In genomic region chr1:189987509-189987908, GRCh38 we compare ENCODE assay signal across 23 cellular contexts.
DNase-seq lines count a peak whose midpoint lies in the region; ATAC-seq, FAIRE-seq and TF ChIP-seq lines count a peak whose summit lies in the region.
"Had no signal": no experiment of that assay in that cellular context is flagged by ENCODE, and none has a peak within 500 bp of the region (broad histone marks: within the 10 kb centered on the region; RNA-seq: fewer than 3 reads in every experiment).

No MANE protein-coding gene starts in this region.

- H3K4me1 ChIP-seq in MM.1S (ENCODE audit: low read length) (peaks cover 4% of the 10 kb centered on the region; the same call in 1 of the 2 replicates), PC-9 (replicated peaks; ENCODE audit: insufficient read depth) (no peaks in the 10 kb centered on the region), Caco-2 (0 out of 2 replicates have a peak, but pooled peaks cover 3% of the 10 kb centered on the region)
- H3K4me1 ChIP-seq: BLaER1 had no signal

- CTCF ChIA-PET in PC-9 (lab: Charles Lee) (no interaction called here), Caco-2 (lab: Charles Lee) (no interaction called here)

- H3K4me3 ChIP-seq in MM.1S (ENCODE audit: low read length) (no peak overlapping the region), PC-9 (no peak overlapping the region), SU-DHL-6 (ENCODE audit: insufficient read depth, low read length, poor library complexity, severe bottlenecking) (no peak overlapping the region), Caco-2 (ENCODE audit: low read depth, low read length) (no peak overlapping the region)
- H3K4me3 ChIP-seq: BLaER1, GM12878, GM23338 had no signal

- H3K36me3 Mint-ChIP-seq in Caco-2 (ENCODE audit: insufficient read depth, unreplicated experiment): no peaks in the 10 kb centered on the region
- H3K36me3 Mint-ChIP-seq: CD4-positive, CD25-positive, alpha-beta regulatory T cell; CD8-positive, alpha-beta T cell had no signal

- FAIRE-seq in A204.1 (lab: Jason Lieb, UNC): peak; percentile 73
- FAIRE-seq: GM12878, GM19239 had no signal

- no peak for TF ChIP-seq CTCF in MM.1S (IDR thresholded peaks at IDR 0.05; ENCODE audit: low read length)
- TF ChIP-seq CTCF in PC-9 (conservative IDR thresholded peaks at IDR 0.05): no peak
- no peak for TF ChIP-seq CTCF in SU-DHL-6 (IDR thresholded peaks at IDR 0.05; ENCODE audit: insufficient read depth, low read length, poor library complexity, severe bottlenecking)
- no peak for TF ChIP-seq CTCF in Caco-2 (IDR thresholded peaks at IDR 0.05; ENCODE audit: insufficient read depth in 1 of 2, low read depth in 1 of 2, low read length in 1 of 2, severe bottlenecking in 1 of 2, unreplicated experiment in 1 of 2)

- H2AFZ ChIP-seq in MM.1S (ENCODE audit: low read length): no peak overlapping the region
- H2AFZ ChIP-seq in PC-9: 0 out of 2 replicates have a peak overlapping the region, but pooled peaks have one; percentile 28
- peak overlapping the region; percentile 54 for H2AFZ ChIP-seq in SU-DHL-6 (ENCODE audit: low read depth, low read length, severe bottlenecking)
- H2AFZ ChIP-seq: GM23338 had no signal

- H3K9me2 ChIP-seq in MM.1S (replicated peaks; ENCODE audit: insufficient read depth, low read length): no peaks in the 10 kb centered on the region
- H3K9me2 ChIP-seq in PC-9 (ENCODE audit: insufficient read depth): no peaks in the 10 kb centered on the region
- no peaks in the 10 kb centered on the region for H3K9me2 ChIP-seq in SU-DHL-6 (replicated peaks; ENCODE audit: insufficient read depth, low read length)

- H3K9me3 ChIP-seq in MM.1S (replicated peaks; ENCODE audit: insufficient read depth, low read length) (no peaks in the 10 kb centered on the region), PC-9 (ENCODE audit: insufficient read depth, low read depth) (no peaks in the 10 kb centered on the region), SU-DHL-6 (ENCODE audit: insufficient read depth, low read length) (peaks cover 2% of the 10 kb centered on the region; the same call in 1 of the 2 replicates), Caco-2 (no peaks in the 10 kb centered on the region)

- no peak for ATAC-seq in GM19452 (IDR thresholded peaks at IDR 0.05; ENCODE audit: unreplicated experiment)
- ATAC-seq: CD8-positive, alpha-beta T cell; GM12878; GM23338; HCT116 had no signal

- H4K20me1 ChIP-seq in MM.1S (ENCODE audit: insufficient read depth, low read length): no peaks in the 10 kb centered on the region
- H4K20me1 ChIP-seq in PC-9 (ENCODE audit: insufficient read depth): no peaks in the 10 kb centered on the region
- H4K20me1 ChIP-seq in SU-DHL-6 (ENCODE audit: low read depth, low read length): no peaks in the 10 kb centered on the region
- H4K20me1 ChIP-seq: BLaER1 had no signal

- H3K27me3 Mint-ChIP-seq in Caco-2 (ENCODE audit: insufficient read depth, unreplicated experiment): no peaks in the 10 kb centered on the region
- H3K27me3 Mint-ChIP-seq: B cell; CD4-positive, CD25-positive, alpha-beta regulatory T cell had no signal

- no peaks in the 10 kb centered on the region for H3K79me2 ChIP-seq in MM.1S (ENCODE audit: low read length)
- H3K79me2 ChIP-seq in PC-9 (ENCODE audit: low read depth): no peaks in the 10 kb centered on the region
- no peaks in the 10 kb centered on the region for H3K79me2 ChIP-seq in SU-DHL-6 (ENCODE audit: insufficient read depth, low read length)

- H3K4me1 Mint-ChIP-seq in Caco-2 (ENCODE audit: low read depth, unreplicated experiment): no peaks in the 10 kb centered on the region
- H3K4me1 Mint-ChIP-seq: B cell; CD4-positive, CD25-positive, alpha-beta regulatory T cell had no signal

- DNase-seq in MM.1S: no peak
- DNase-seq in PC-9: no peak
- no peak for DNase-seq in Caco-2
- DNase-seq in substantia nigra (lab: John Stamatoyannopoulos, UW): no peak
- DNase-seq in NCI-H2171 (lab: John Stamatoyannopoulos, UW): no peak
- DNase-seq: CD4-positive, CD25-positive, alpha-beta regulatory T cell; CD8-positive, alpha-beta T cell; DMS 273 treated with DMSO at 0.1 percent for 48 hours; DMS79; EL; GDM1; H9 had no signal

- peaks cover 8% of the 10 kb centered on the region for H3K9me3 Mint-ChIP-seq in Caco-2 (ENCODE audit: unreplicated experiment)

- H3K36me3 ChIP-seq in MM.1S (replicated peaks; ENCODE audit: insufficient read depth, low read length) (no peaks in the 10 kb centered on the region), PC-9 (ENCODE audit: low read depth) (no peaks in the 10 kb centered on the region), SU-DHL-6 (ENCODE audit: low read length) (no peaks in the 10 kb centered on the region), Caco-2 (ENCODE audit: control insufficient read depth, insufficient read depth, low read length) (no peaks in the 10 kb centered on the region)
- H3K36me3 ChIP-seq: BLaER1 had no signal

- no peak overlapping the region for H3K4me3 Mint-ChIP-seq in Caco-2 (ENCODE audit: unreplicated experiment)
- H3K4me3 Mint-ChIP-seq: B cell; CD4-positive, CD25-positive, alpha-beta regulatory T cell; CD8-positive, alpha-beta T cell; GM23338; H9 had no signal

- intact Hi-C loops in PC-9 (cut with micrococcal nuclease; ENCODE audit: unreplicated experiment): no loop called here
- intact Hi-C loops in Caco-2 (cut with micrococcal nuclease; ENCODE audit: unreplicated experiment): no loop called here

- BruUV-seq in PC-9 (replicated peaks; lab: Mats Ljungman, UMichigan) (no TSS peak), Caco-2 (replicated peaks; lab: Mats Ljungman, UMichigan) (no TSS peak)

- POLR2A ChIA-PET in PC-9 (lab: Charles Lee; ENCODE audit: unreplicated experiment) (no interaction called here), Caco-2 (lab: Charles Lee) (no interaction called here)

- H3K4me2 ChIP-seq in MM.1S (ENCODE audit: low read depth, low read length): 0 out of 2 replicates have a peak overlapping the region, but pooled peaks have one; percentile 15
- no peak overlapping the region for H3K4me2 ChIP-seq in PC-9
- no peak overlapping the region for H3K4me2 ChIP-seq in SU-DHL-6 (ENCODE audit: low read depth, low read length, poor library complexity, severe bottlenecking)
- H3K4me2 ChIP-seq: BLaER1, GM23338 had no signal

- no peaks in the 10 kb centered on the region for H3K27me3 ChIP-seq in MM.1S (replicated peaks; ENCODE audit: insufficient read depth, low read length)
- H3K27me3 ChIP-seq in PC-9 (ENCODE audit: insufficient read depth, low read depth): no peaks in the 10 kb centered on the region
- no peaks in the 10 kb centered on the region for H3K27me3 ChIP-seq in SU-DHL-6 (ENCODE audit: low read length)
- no peaks in the 10 kb centered on the region for H3K27me3 ChIP-seq in Caco-2 (replicated peaks; ENCODE audit: control insufficient read depth, insufficient read depth, low read length)
- H3K27me3 ChIP-seq: BLaER1 had no signal

- H3K9ac ChIP-seq in MM.1S (ENCODE audit: low read length) (no peak overlapping the region), SU-DHL-6 (ENCODE audit: low read length) (no peak overlapping the region)
- H3K9ac ChIP-seq: BLaER1 had no signal

- H3K27ac Mint-ChIP-seq in Caco-2 (ENCODE audit: unreplicated experiment): no peak overlapping the region
- H3K27ac Mint-ChIP-seq: B cell; CD4-positive, CD25-positive, alpha-beta regulatory T cell; CD8-positive, alpha-beta T cell; GM23338; H9 had no signal

- H3K27ac ChIP-seq in MM.1S (ENCODE audit: low read length) (no peak overlapping the region), PC-9 (no peak overlapping the region), SU-DHL-6 (ENCODE audit: low read depth, low read length) (no peak overlapping the region), substantia nigra (ENCODE audit: low read depth, low read length, poor library complexity, severe bottlenecking) (no peak overlapping the region)
- H3K27ac ChIP-seq: 22Rv1, BLaER1, C4-2B had no signal

- H3F3A ChIP-seq in MM.1S (ENCODE audit: insufficient read depth, low read length) (no peaks in the 10 kb centered on the region), PC-9 (ENCODE audit: insufficient read depth, low read depth) (no peaks in the 10 kb centered on the region), SU-DHL-6 (ENCODE audit: insufficient read depth) (no peaks in the 10 kb centered on the region)
